ENCODE assay signal across 17 cellular contexts in the genomic region with DNA sequence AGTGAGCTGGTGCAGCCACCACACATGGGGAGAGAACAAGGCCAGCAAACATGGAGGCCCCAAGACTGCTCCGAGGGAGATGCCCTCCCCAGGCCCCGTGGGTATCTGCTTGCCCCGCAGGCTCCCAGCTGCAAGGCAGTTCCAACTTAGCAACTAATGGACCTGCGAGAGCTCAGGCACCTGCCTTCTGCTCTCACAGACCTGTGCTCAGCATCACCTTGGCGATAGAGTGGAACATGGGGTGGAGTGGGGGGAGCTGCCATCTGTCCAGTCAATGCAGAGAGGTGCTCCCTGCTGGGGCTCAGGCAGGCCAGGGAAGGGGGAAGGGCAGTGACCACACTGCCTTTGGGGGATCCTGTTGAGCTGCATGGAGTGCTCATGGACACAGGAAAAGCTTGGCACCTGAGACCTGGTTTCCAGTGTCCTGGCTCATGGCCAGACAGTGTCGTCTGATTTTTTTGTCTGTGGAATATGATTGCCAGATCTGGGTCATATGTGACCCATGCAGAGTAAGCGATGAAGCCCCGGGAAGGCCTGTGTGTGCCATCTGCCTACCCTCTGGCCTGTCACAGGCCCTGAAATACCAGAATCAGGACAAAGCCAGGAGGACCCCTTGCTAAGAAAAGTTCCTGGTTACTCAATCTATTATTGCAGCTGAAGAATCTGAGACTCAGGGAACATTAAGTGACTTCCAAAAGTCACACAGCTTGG. TPM values are rescaled to one million over a fixed set of nuclear protein-coding genes. Genes with fewer than 3 reads are reported as not detected.
DNase-seq lines count a peak whose midpoint lies in the region; ATAC-seq and TF ChIP-seq lines count a peak whose summit lies in the region.
"Had no signal": no experiment of that assay in that cellular context is flagged by ENCODE, and none has a peak within 500 bp of the region (broad histone marks: within the 10 kb centered on the region; RNA-seq: fewer than 3 reads in every experiment).

No MANE protein-coding gene starts in this region.

- DNase-seq in NCI-H2107 treated with DMSO at 0.1 percent for 48 hours (lab: John Stamatoyannopoulos, UW; ENCODE audit: unreplicated experiment) (peak; percentile 60), NCI-H2107 (lab: John Stamatoyannopoulos, UW) (no peak), DMS79 (lab: John Stamatoyannopoulos, UW) (peak; percentile 10), NCI-H345 treated with DMSO at 0.1 percent for 48 hours (lab: John Stamatoyannopoulos, UW; ENCODE audit: unreplicated experiment) (peak; percentile 36), islet precursor cell (peak; percentile 26)
- DNase-seq in activated CD8-positive, alpha-beta T cell treated with anti-CD3 and anti-CD28 coated beads for 36 hours = no peak
- DNase-seq: ACHN; activated CD4-positive, alpha-beta T cell treated with anti-CD3 and anti-CD28 coated beads for 48 hours; activated T-cell treated with anti-CD3 and anti-CD28 coated beads, Interleukin-2, amount 50 U/mL, for 24 hours; CD4-positive, CD25-positive, alpha-beta regulatory T cell; cortex of kidney; NCI-H526 treated with DMSO at 0.1 percent for 48 hours; ovary; stimulated activated CD4-positive, alpha-beta T cell treated with anti-CD3 and anti-CD28 coated beads, Interleukin-2, amount 100 ng/mL, for 48 hours had no signal

- no peaks in the 10 kb centered on the region for H3K36me3 Mint-ChIP-seq in activated CD8-positive, alpha-beta T cell treated with anti-CD3 and anti-CD28 coated beads for 36 hours (ENCODE audit: low read depth)
- H3K36me3 Mint-ChIP-seq: activated naive CD4-positive, alpha-beta T cell treated with anti-CD3 and anti-CD28 coated beads, Interleukin-2, amount 50 U/mL, for 72 hours; CD4-positive, CD25-positive, alpha-beta regulatory T cell had no signal

- POLR2A ChIA-PET in activated CD8-positive, alpha-beta T cell treated with anti-CD3 and anti-CD28 coated beads for 36 hours (lab: Charles Lee) = interaction anchor here (0.6 kb wide), 1 partner anchor 9 kb away, joined by 3 read pairs; no protein-coding TSS in a partner anchor

- intact Hi-C loops in activated CD8-positive, alpha-beta T cell treated with anti-CD3 and anti-CD28 coated beads for 36 hours (cut with micrococcal nuclease) = no loop called here

- no peaks in the 10 kb centered on the region for H3K27me3 Mint-ChIP-seq in activated CD8-positive, alpha-beta T cell treated with anti-CD3 and anti-CD28 coated beads for 36 hours
- H3K27me3 Mint-ChIP-seq: activated T-cell treated with anti-CD3 and anti-CD28 coated beads, Interleukin-2, amount 50 U/mL, for 24 hours had no signal

- H3K4me3 Mint-ChIP-seq in activated CD8-positive, alpha-beta T cell treated with anti-CD3 and anti-CD28 coated beads for 36 hours = no peak overlapping the region
- H3K4me3 Mint-ChIP-seq: activated T-cell treated with anti-CD3 and anti-CD28 coated beads, Interleukin-2, amount 50 U/mL, for 24 hours; CD4-positive, CD25-positive, alpha-beta regulatory T cell had no signal

- H3K9me3 Mint-ChIP-seq in activated CD8-positive, alpha-beta T cell treated with anti-CD3 and anti-CD28 coated beads for 36 hours = no peaks in the 10 kb centered on the region
- H3K9me3 Mint-ChIP-seq: activated naive CD4-positive, alpha-beta T cell treated with anti-CD3 and anti-CD28 coated beads, Interleukin-2, amount 50 U/mL, for 72 hours; activated T-cell treated with anti-CD3 and anti-CD28 coated beads, Interleukin-2, amount 50 U/mL, for 24 hours; CD4-positive, CD25-positive, alpha-beta regulatory T cell had no signal

- no peaks in the 10 kb centered on the region for H3K4me1 Mint-ChIP-seq in activated CD8-positive, alpha-beta T cell treated with anti-CD3 and anti-CD28 coated beads for 36 hours (ENCODE audit: low read depth)

- TF ChIP-seq CTCF in activated CD8-positive, alpha-beta T cell treated with anti-CD3 and anti-CD28 coated beads for 36 hours (IDR thresholded peaks at IDR 0.05) = no peak

- CTCF ChIA-PET in activated CD8-positive, alpha-beta T cell treated with anti-CD3 and anti-CD28 coated beads for 36 hours (lab: Charles Lee) = interaction anchor here (0.9 to 1.8 kb wide), 2 partner anchors 110 to 188 kb away, joined by 3 to 5 read pairs; no protein-coding TSS in a partner anchor

- ATAC-seq in activated CD8-positive, alpha-beta T cell treated with anti-CD3 and anti-CD28 coated beads for 36 hours = no peak
- no peak for ATAC-seq in activated CD4-positive, CD25-positive, alpha-beta regulatory T cell treated with anti-CD3 and anti-CD28 coated beads, Interleukin-2, amount 50 U/mL, for 24 hours
- no peak for ATAC-seq in HG03108 (IDR thresholded peaks at IDR 0.05; ENCODE audit: unreplicated experiment)
- ATAC-seq: activated naive CD4-positive, alpha-beta T cell treated with anti-CD3 and anti-CD28 coated beads, Interleukin-2, amount 50 U/mL, for 72 hours had no signal

- no peak overlapping the region for H3K27ac Mint-ChIP-seq in activated CD8-positive, alpha-beta T cell treated with anti-CD3 and anti-CD28 coated beads for 36 hours
- H3K27ac Mint-ChIP-seq: activated naive CD4-positive, alpha-beta T cell treated with anti-CD3 and anti-CD28 coated beads, Interleukin-2, amount 50 U/mL, for 72 hours; activated T-cell treated with anti-CD3 and anti-CD28 coated beads, Interleukin-2, amount 50 U/mL, for 24 hours; CD4-positive, CD25-positive, alpha-beta regulatory T cell had no signal

RNA-seq across cellular contexts. Expression of a gene that starts 39.9 kb away (rescaled TPM):
- 10 to 100 TPM; 13.1 to 13.6 TPM for total RNA-seq in activated CD8-positive, alpha-beta T cell treated with anti-CD3 and anti-CD28 coated beads for 36 hours

Comparison
In these comparisons a context has a peak if more than half of its experiments do, and no peak if none do; other contexts are left out.
1. DNase-seq: peak in NCI-H2107 treated with DMSO at 0.1 percent for 48 hours (single experiment), DMS79 (single experiment), NCI-H345 treated with DMSO at 0.1 percent for 48 hours (single experiment) and islet precursor cell (single experiment); none in NCI-H2107 (single experiment) and activated CD8-positive, alpha-beta T cell treated with anti-CD3 and anti-CD28 coated beads for 36 hours (single experiment).